ENCODE assay signal across 1 cellular context in the genomic region with DNA sequence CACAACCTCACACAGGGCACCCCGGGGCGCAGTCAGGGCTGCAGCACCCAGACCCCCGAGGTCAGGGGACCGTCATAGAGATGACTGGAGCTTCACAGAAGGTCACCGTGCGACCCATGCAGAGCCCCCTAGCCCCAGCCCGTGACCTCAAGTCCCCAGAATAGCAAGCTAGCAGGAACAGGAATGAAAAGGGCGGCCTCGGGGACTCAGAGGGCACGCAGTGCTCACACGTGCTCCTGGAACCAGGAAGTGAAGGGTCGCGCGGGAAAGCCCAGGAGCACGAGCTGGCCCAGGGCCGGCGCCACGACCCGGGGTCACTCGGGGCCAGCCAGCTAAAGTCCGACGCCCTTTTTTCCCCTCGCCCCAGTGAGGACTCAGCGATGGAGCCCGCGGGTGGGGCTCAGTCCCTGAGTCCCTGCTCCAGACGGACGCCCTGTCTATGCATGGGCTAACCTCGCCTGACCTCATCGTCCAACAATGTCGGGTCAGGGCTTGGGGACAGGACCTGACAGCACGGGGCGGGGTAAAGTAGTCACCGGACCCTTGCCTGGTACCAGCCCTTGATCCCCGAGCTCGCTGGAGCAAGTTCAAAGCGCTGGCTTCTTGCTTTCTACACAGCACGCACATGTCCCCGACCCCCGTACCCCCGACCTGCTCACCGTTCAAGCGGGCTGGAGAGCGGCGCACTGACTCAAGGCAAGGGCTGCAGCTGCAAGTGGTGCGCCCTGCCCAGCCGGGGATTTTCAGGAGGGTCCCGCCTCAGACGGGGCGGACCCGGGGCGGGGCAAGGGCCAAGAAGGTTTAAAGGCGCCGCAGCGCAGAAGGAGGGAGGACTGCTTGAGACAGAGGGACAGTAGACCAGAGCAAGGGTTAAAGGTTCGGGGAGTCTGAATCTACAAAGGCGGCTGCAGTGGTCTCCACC.
TF ChIP-seq lines count a peak whose summit lies in the region.

A gene (minus strand): TSS at position 717 of the 922 bp plus-strand sequence. CDS start 4,998 bp downstream, outside the sequence.

TF ChIP-seq in K562, 482 proteins besides CTCF, POLR2A, EP300 and RAD21 (continued from another document and continues in another):
- TF ChIP-seq, protein P1, sequence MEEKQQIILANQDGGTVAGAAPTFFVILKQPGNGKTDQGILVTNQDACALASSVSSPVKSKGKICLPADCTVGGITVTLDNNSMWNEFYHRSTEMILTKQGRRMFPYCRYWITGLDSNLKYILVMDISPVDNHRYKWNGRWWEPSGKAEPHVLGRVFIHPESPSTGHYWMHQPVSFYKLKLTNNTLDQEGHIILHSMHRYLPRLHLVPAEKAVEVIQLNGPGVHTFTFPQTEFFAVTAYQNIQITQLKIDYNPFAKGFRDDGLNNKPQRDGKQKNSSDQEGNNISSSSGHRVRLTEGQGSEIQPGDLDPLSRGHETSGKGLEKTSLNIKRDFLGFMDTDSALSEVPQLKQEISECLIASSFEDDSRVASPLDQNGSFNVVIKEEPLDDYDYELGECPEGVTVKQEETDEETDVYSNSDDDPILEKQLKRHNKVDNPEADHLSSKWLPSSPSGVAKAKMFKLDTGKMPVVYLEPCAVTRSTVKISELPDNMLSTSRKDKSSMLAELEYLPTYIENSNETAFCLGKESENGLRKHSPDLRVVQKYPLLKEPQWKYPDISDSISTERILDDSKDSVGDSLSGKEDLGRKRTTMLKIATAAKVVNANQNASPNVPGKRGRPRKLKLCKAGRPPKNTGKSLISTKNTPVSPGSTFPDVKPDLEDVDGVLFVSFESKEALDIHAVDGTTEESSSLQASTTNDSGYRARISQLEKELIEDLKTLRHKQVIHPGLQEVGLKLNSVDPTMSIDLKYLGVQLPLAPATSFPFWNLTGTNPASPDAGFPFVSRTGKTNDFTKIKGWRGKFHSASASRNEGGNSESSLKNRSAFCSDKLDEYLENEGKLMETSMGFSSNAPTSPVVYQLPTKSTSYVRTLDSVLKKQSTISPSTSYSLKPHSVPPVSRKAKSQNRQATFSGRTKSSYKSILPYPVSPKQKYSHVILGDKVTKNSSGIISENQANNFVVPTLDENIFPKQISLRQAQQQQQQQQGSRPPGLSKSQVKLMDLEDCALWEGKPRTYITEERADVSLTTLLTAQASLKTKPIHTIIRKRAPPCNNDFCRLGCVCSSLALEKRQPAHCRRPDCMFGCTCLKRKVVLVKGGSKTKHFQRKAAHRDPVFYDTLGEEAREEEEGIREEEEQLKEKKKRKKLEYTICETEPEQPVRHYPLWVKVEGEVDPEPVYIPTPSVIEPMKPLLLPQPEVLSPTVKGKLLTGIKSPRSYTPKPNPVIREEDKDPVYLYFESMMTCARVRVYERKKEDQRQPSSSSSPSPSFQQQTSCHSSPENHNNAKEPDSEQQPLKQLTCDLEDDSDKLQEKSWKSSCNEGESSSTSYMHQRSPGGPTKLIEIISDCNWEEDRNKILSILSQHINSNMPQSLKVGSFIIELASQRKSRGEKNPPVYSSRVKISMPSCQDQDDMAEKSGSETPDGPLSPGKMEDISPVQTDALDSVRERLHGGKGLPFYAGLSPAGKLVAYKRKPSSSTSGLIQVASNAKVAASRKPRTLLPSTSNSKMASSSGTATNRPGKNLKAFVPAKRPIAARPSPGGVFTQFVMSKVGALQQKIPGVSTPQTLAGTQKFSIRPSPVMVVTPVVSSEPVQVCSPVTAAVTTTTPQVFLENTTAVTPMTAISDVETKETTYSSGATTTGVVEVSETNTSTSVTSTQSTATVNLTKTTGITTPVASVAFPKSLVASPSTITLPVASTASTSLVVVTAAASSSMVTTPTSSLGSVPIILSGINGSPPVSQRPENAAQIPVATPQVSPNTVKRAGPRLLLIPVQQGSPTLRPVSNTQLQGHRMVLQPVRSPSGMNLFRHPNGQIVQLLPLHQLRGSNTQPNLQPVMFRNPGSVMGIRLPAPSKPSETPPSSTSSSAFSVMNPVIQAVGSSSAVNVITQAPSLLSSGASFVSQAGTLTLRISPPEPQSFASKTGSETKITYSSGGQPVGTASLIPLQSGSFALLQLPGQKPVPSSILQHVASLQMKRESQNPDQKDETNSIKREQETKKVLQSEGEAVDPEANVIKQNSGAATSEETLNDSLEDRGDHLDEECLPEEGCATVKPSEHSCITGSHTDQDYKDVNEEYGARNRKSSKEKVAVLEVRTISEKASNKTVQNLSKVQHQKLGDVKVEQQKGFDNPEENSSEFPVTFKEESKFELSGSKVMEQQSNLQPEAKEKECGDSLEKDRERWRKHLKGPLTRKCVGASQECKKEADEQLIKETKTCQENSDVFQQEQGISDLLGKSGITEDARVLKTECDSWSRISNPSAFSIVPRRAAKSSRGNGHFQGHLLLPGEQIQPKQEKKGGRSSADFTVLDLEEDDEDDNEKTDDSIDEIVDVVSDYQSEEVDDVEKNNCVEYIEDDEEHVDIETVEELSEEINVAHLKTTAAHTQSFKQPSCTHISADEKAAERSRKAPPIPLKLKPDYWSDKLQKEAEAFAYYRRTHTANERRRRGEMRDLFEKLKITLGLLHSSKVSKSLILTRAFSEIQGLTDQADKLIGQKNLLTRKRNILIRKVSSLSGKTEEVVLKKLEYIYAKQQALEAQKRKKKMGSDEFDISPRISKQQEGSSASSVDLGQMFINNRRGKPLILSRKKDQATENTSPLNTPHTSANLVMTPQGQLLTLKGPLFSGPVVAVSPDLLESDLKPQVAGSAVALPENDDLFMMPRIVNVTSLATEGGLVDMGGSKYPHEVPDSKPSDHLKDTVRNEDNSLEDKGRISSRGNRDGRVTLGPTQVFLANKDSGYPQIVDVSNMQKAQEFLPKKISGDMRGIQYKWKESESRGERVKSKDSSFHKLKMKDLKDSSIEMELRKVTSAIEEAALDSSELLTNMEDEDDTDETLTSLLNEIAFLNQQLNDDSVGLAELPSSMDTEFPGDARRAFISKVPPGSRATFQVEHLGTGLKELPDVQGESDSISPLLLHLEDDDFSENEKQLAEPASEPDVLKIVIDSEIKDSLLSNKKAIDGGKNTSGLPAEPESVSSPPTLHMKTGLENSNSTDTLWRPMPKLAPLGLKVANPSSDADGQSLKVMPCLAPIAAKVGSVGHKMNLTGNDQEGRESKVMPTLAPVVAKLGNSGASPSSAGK (IDR thresholded peaks at IDR 0.05): peak; percentile 94
- TF ChIP-seq MTA1 (IDR thresholded peaks at IDR 0.05; ENCODE audit: borderline replicate concordance) (0 out of 2 replicates have a peak, but pooled peaks have one; percentile 26), ILF3 (IDR thresholded peaks at IDR 0.05; ENCODE audit: borderline replicate concordance) (0 out of 2 replicates have a peak, but pooled peaks have one; percentile 5), ZNF217 (CRISPR knock-in tag; IDR thresholded peaks at IDR 0.05) (no peak), BHLHE40 (IDR thresholded peaks at IDR 0.05; ENCODE audit: low read length) (peak; percentile 75), TCF7L2 (IDR thresholded peaks at IDR 0.05; ENCODE audit: low read depth, low read length) (no peak), DACH1 (IDR thresholded peaks at IDR 0.05; ENCODE audit: partially characterized antibody) (peak; percentile 36), KAT7 (CRISPR knock-in tag; IDR thresholded peaks at IDR 0.05; ENCODE audit: borderline replicate concordance) (peak; percentile 87), CREM (IDR thresholded peaks at IDR 0.05; ENCODE audit: low read depth) (0 out of 2 replicates have a peak, but pooled peaks have one; percentile 4), E2F3 (CRISPR knock-in tag; IDR thresholded peaks at IDR 0.05) (peak; percentile 12)
- TF ChIP-seq, protein P2, sequence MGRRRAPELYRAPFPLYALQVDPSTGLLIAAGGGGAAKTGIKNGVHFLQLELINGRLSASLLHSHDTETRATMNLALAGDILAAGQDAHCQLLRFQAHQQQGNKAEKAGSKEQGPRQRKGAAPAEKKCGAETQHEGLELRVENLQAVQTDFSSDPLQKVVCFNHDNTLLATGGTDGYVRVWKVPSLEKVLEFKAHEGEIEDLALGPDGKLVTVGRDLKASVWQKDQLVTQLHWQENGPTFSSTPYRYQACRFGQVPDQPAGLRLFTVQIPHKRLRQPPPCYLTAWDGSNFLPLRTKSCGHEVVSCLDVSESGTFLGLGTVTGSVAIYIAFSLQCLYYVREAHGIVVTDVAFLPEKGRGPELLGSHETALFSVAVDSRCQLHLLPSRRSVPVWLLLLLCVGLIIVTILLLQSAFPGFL (CRISPR knock-in tag; IDR thresholded peaks at IDR 0.05): no peak
- TF ChIP-seq, protein P3, sequence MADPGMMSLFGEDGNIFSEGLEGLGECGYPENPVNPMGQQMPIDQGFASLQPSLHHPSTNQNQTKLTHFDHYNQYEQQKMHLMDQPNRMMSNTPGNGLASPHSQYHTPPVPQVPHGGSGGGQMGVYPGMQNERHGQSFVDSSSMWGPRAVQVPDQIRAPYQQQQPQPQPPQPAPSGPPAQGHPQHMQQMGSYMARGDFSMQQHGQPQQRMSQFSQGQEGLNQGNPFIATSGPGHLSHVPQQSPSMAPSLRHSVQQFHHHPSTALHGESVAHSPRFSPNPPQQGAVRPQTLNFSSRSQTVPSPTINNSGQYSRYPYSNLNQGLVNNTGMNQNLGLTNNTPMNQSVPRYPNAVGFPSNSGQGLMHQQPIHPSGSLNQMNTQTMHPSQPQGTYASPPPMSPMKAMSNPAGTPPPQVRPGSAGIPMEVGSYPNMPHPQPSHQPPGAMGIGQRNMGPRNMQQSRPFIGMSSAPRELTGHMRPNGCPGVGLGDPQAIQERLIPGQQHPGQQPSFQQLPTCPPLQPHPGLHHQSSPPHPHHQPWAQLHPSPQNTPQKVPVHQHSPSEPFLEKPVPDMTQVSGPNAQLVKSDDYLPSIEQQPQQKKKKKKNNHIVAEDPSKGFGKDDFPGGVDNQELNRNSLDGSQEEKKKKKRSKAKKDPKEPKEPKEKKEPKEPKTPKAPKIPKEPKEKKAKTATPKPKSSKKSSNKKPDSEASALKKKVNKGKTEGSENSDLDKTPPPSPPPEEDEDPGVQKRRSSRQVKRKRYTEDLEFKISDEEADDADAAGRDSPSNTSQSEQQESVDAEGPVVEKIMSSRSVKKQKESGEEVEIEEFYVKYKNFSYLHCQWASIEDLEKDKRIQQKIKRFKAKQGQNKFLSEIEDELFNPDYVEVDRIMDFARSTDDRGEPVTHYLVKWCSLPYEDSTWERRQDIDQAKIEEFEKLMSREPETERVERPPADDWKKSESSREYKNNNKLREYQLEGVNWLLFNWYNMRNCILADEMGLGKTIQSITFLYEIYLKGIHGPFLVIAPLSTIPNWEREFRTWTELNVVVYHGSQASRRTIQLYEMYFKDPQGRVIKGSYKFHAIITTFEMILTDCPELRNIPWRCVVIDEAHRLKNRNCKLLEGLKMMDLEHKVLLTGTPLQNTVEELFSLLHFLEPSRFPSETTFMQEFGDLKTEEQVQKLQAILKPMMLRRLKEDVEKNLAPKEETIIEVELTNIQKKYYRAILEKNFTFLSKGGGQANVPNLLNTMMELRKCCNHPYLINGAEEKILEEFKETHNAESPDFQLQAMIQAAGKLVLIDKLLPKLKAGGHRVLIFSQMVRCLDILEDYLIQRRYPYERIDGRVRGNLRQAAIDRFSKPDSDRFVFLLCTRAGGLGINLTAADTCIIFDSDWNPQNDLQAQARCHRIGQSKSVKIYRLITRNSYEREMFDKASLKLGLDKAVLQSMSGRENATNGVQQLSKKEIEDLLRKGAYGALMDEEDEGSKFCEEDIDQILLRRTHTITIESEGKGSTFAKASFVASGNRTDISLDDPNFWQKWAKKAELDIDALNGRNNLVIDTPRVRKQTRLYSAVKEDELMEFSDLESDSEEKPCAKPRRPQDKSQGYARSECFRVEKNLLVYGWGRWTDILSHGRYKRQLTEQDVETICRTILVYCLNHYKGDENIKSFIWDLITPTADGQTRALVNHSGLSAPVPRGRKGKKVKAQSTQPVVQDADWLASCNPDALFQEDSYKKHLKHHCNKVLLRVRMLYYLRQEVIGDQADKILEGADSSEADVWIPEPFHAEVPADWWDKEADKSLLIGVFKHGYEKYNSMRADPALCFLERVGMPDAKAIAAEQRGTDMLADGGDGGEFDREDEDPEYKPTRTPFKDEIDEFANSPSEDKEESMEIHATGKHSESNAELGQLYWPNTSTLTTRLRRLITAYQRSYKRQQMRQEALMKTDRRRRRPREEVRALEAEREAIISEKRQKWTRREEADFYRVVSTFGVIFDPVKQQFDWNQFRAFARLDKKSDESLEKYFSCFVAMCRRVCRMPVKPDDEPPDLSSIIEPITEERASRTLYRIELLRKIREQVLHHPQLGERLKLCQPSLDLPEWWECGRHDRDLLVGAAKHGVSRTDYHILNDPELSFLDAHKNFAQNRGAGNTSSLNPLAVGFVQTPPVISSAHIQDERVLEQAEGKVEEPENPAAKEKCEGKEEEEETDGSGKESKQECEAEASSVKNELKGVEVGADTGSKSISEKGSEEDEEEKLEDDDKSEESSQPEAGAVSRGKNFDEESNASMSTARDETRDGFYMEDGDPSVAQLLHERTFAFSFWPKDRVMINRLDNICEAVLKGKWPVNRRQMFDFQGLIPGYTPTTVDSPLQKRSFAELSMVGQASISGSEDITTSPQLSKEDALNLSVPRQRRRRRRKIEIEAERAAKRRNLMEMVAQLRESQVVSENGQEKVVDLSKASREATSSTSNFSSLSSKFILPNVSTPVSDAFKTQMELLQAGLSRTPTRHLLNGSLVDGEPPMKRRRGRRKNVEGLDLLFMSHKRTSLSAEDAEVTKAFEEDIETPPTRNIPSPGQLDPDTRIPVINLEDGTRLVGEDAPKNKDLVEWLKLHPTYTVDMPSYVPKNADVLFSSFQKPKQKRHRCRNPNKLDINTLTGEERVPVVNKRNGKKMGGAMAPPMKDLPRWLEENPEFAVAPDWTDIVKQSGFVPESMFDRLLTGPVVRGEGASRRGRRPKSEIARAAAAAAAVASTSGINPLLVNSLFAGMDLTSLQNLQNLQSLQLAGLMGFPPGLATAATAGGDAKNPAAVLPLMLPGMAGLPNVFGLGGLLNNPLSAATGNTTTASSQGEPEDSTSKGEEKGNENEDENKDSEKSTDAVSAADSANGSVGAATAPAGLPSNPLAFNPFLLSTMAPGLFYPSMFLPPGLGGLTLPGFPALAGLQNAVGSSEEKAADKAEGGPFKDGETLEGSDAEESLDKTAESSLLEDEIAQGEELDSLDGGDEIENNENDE (IDR thresholded peaks at IDR 0.05; ENCODE audit: low read depth, low read length): no peak
- TF ChIP-seq, protein P4, sequence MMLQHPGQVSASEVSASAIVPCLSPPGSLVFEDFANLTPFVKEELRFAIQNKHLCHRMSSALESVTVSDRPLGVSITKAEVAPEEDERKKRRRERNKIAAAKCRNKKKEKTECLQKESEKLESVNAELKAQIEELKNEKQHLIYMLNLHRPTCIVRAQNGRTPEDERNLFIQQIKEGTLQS (IDR thresholded peaks at IDR 0.05): peak; percentile 73
- TF ChIP-seq, protein P4 (CRISPR knock-in tag; conservative IDR thresholded peaks at IDR 0.05): no peak; the same call in none of the 2 replicates
- TF ChIP-seq, protein P5, sequence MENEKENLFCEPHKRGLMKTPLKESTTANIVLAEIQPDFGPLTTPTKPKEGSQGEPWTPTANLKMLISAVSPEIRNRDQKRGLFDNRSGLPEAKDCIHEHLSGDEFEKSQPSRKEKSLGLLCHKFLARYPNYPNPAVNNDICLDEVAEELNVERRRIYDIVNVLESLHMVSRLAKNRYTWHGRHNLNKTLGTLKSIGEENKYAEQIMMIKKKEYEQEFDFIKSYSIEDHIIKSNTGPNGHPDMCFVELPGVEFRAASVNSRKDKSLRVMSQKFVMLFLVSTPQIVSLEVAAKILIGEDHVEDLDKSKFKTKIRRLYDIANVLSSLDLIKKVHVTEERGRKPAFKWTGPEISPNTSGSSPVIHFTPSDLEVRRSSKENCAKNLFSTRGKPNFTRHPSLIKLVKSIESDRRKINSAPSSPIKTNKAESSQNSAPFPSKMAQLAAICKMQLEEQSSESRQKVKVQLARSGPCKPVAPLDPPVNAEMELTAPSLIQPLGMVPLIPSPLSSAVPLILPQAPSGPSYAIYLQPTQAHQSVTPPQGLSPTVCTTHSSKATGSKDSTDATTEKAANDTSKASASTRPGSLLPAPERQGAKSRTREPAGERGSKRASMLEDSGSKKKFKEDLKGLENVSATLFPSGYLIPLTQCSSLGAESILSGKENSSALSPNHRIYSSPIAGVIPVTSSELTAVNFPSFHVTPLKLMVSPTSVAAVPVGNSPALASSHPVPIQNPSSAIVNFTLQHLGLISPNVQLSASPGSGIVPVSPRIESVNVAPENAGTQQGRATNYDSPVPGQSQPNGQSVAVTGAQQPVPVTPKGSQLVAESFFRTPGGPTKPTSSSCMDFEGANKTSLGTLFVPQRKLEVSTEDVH (IDR thresholded peaks at IDR 0.05; ENCODE audit: low read depth, partially characterized antibody): peak; percentile 56
